ENCODE assay signal across 19 cellular contexts in genomic region chr11:14213006-14213405, GRCh38.
DNase-seq lines count a peak whose midpoint lies in the region; ATAC-seq lines count a peak whose summit lies in the region.
"Had no signal": no experiment of that assay in that cellular context is flagged by ENCODE, and none has a peak within 500 bp of the region (broad histone marks: within the 10 kb centered on the region; RNA-seq: fewer than 3 reads in every experiment).

No MANE protein-coding gene starts in this region.

- ATAC-seq in HG03097 (IDR thresholded peaks at IDR 0.05; ENCODE audit: low FRiP score, unreplicated experiment) (no peak), HG03159 (IDR thresholded peaks at IDR 0.05; ENCODE audit: unreplicated experiment) (no peak), GM18511 (IDR thresholded peaks at IDR 0.05; ENCODE audit: unreplicated experiment) (no peak)
- ATAC-seq: HCT116 had no signal

- peak overlapping the region; percentile 7 for H3K27ac ChIP-seq in stomach smooth muscle (ENCODE audit: low read length)
- H3K27ac ChIP-seq: C4-2B had no signal

- no peak overlapping the region for H3K4me3 ChIP-seq in stomach smooth muscle (ENCODE audit: low read length in 2 of 2)

- H3K27me3 ChIP-seq in stomach smooth muscle (ENCODE audit: control insufficient read depth in 1 of 2, insufficient read depth in 2 of 2, low read length in 2 of 2), result no peaks in the 10 kb centered on the region

- H3K4me1 ChIP-seq in stomach smooth muscle (ENCODE audit: control insufficient read depth, insufficient read depth, low read length), result peaks cover 14% of the 10 kb centered on the region

- no peaks in the 10 kb centered on the region for H3K36me3 ChIP-seq in stomach smooth muscle (ENCODE audit: control insufficient read depth in 2 of 2, insufficient read depth in 2 of 2, low read length in 2 of 2)

- no peak overlapping the region for H3K9ac ChIP-seq in stomach smooth muscle (ENCODE audit: low read length in 2 of 2)

- in situ Hi-C loops in G401 (cut with HindIII; ENCODE audit: low sequenced_read_pairs), result no loop called here

- H3K9me3 ChIP-seq in stomach smooth muscle (ENCODE audit: control insufficient read depth in 2 of 2, low read length in 2 of 2), result no peaks in the 10 kb centered on the region

- DNase-seq in G401 (ENCODE audit: low spot score) (peak; percentile 13), epidermal melanocyte (ENCODE audit: insufficient read length, low spot score) (peak; percentile 32), midbrain (lab: John Stamatoyannopoulos, UW) (peak; percentile 27), DMS153 (lab: John Stamatoyannopoulos, UW) (no peak)
- DNase-seq: Calu3; CD4-positive, alpha-beta T cell; DMS53; DND-41; EL; GOT3; H7; HFFc6; KG1 had no signal
